ENCODE assay signal across 17 cellular contexts in genomic region chr1:161779393-161779792, GRCh38.
"Had no signal": no experiment of that assay in that cellular context is flagged by ENCODE, and none has a peak within 500 bp of the region (broad histone marks: within the 10 kb centered on the region; RNA-seq: fewer than 3 reads in every experiment).

No MANE protein-coding gene starts in this region.

- H3K27me3 Mint-ChIP-seq: activated naive CD4-positive, alpha-beta T cell treated with anti-CD3 and anti-CD28 coated beads, Interleukin-2, amount 50 U/mL, for 24 hours; dendritic cell treated with granulocyte-macrophage colony-stimulating factor and Interleukin-4, amounts not matched to agents 40 ng/mL and 50 ng/mL, for 4 days; memory B cell; progenitor cell of endocrine pancreas; stimulated activated naive CD8-positive, alpha-beta T cell treated with anti-CD3 and anti-CD28 coated beads, Interleukin-15, Interleukin-2, amounts not matched to agents 100 ng/mL and 50 ng/mL, for 24 hours had no signal

- DNase-seq: activated CD4-positive, alpha-beta T cell treated with anti-CD3 and anti-CD28 coated beads for 1 hour; activated CD8-positive, alpha-beta memory T cell treated with anti-CD3 and anti-CD28 coated beads for 24 hours; activated effector memory CD4-positive, alpha-beta T cell treated with anti-CD3 and anti-CD28 coated beads, Interleukin-2, amount 50 U/mL, for 16 hours; activated T-cell treated with anti-CD3 and anti-CD28 coated beads, Interleukin-2, amount 50 U/mL, for 72 hours; adrenal gland; effector CD8-positive, alpha-beta T cell; esophagus squamous epithelium; occipital lobe; stimulated activated CD4-positive, alpha-beta T cell treated with anti-CD3 and anti-CD28 coated beads, Interleukin-2, amount 100 ng/mL, for 24 hours had no signal

- H3K9me3 Mint-ChIP-seq: activated naive CD4-positive, alpha-beta T cell treated with anti-CD3 and anti-CD28 coated beads, Interleukin-2, amount 50 U/mL, for 24 hours; activated T-cell treated with anti-CD3 and anti-CD28 coated beads, Interleukin-2, amount 50 U/mL, for 72 hours; dendritic cell treated with granulocyte-macrophage colony-stimulating factor and Interleukin-4, amounts not matched to agents 40 ng/mL and 50 ng/mL, for 4 days; memory B cell; stimulated activated naive CD8-positive, alpha-beta T cell treated with anti-CD3 and anti-CD28 coated beads, Interleukin-15, Interleukin-2, amounts not matched to agents 100 ng/mL and 50 ng/mL, for 24 hours had no signal

- H3K27ac ChIP-seq: adrenal gland, esophagus squamous epithelium, right atrium auricular region, tibial nerve, VCaP had no signal

- H3K27me3 ChIP-seq: adrenal gland, esophagus squamous epithelium, right atrium auricular region, tibial nerve had no signal

- H3K4me3 ChIP-seq: adrenal gland, esophagus squamous epithelium, right atrium auricular region, tibial nerve had no signal

- H3K27ac Mint-ChIP-seq: activated naive CD4-positive, alpha-beta T cell treated with anti-CD3 and anti-CD28 coated beads, Interleukin-2, amount 50 U/mL, for 24 hours; dendritic cell treated with granulocyte-macrophage colony-stimulating factor and Interleukin-4, amounts not matched to agents 40 ng/mL and 50 ng/mL, for 4 days; progenitor cell of endocrine pancreas; stimulated activated naive CD8-positive, alpha-beta T cell treated with anti-CD3 and anti-CD28 coated beads, Interleukin-15, Interleukin-2, amounts not matched to agents 100 ng/mL and 50 ng/mL, for 24 hours had no signal

- H3K4me3 Mint-ChIP-seq: activated naive CD4-positive, alpha-beta T cell treated with anti-CD3 and anti-CD28 coated beads, Interleukin-2, amount 50 U/mL, for 24 hours; activated T-cell treated with anti-CD3 and anti-CD28 coated beads, Interleukin-2, amount 50 U/mL, for 72 hours; dendritic cell treated with granulocyte-macrophage colony-stimulating factor and Interleukin-4, amounts not matched to agents 40 ng/mL and 50 ng/mL, for 4 days; stimulated activated naive CD8-positive, alpha-beta T cell treated with anti-CD3 and anti-CD28 coated beads, Interleukin-15, Interleukin-2, amounts not matched to agents 100 ng/mL and 50 ng/mL, for 24 hours had no signal

- ATAC-seq: activated T-cell treated with anti-CD3 and anti-CD28 coated beads, Interleukin-2, amount 50 U/mL, for 72 hours had no signal

- H3K9me3 ChIP-seq: adrenal gland, esophagus squamous epithelium, right atrium auricular region, tibial nerve had no signal

- H3K4me1 ChIP-seq: esophagus squamous epithelium, right atrium auricular region had no signal
